Comparison of ENCODE assay signal across 28 cellular contexts in genomic region chr4:78510108-78510507, GRCh38.
"Had no signal": no experiment of that assay in that cellular context is flagged by ENCODE, and none has a peak within 500 bp of the region (broad histone marks: within the 10 kb centered on the region; RNA-seq: fewer than 3 reads in every experiment).

No MANE protein-coding gene starts in this region.

- H3K27me3 Mint-ChIP-seq: stimulated activated naive CD8-positive, alpha-beta T cell treated with anti-CD3 and anti-CD28 coated beads, Interleukin-15, amount 100 ng/mL, for 72 hours; stimulated activated naive CD8-positive, alpha-beta T cell treated with anti-CD3 and anti-CD28 coated beads, Interleukin-15, Interleukin-2, amounts not matched to agents 100 ng/mL and 50 ng/mL, for 24 hours; type B pancreatic cell had no signal

- ATAC-seq: stimulated activated effector memory CD8-positive, alpha-beta T cell treated with anti-CD3 and anti-CD28 coated beads, Interleukin-12 subunit alpha, Interleukin-12 subunit beta, amount 100 ng/mL, for 72 hours; stimulated activated memory B cell treated with anti-CD40 and anti-IgM and Interleukin-4, amounts not matched to agents 10 μg/mL and 1 μg/mL and 100 μg/mL, for 72 hours; stimulated activated naive B cell treated with anti-CD40 and anti-IgM and Interleukin-4, amounts not matched to agents 10 μg/mL and 1 μg/mL and 100 μg/mL, for 72 hours; stimulated activated naive CD8-positive, alpha-beta T cell treated with anti-CD3 and anti-CD28 coated beads, Interleukin-15, amount 100 ng/mL, for 72 hours; stimulated activated naive CD8-positive, alpha-beta T cell treated with anti-CD3 and anti-CD28 coated beads, Interleukin-15, Interleukin-2, amounts not matched to agents 100 U/mL and 50 U/mL, for 24 hours; upper lobe of right lung had no signal

- H3K9me3 ChIP-seq: stomach, suprapubic skin, testis, thoracic aorta, thyroid gland, tibial artery, tibial nerve, transverse colon, upper lobe of left lung, upper lobe of right lung, uterus, vagina had no signal

- H3K27me3 ChIP-seq: stomach, suprapubic skin, testis, thyroid gland, tibial artery, tibial nerve, transverse colon, upper lobe of left lung, upper lobe of right lung, uterus, vagina had no signal

- H3K27ac Mint-ChIP-seq: stimulated activated effector memory CD8-positive, alpha-beta T cell treated with anti-CD3 and anti-CD28 coated beads, Interleukin-12 subunit alpha, Interleukin-12 subunit beta, amount 100 ng/mL, for 72 hours; stimulated activated memory B cell treated with anti-CD40 and anti-IgM and Interleukin-4, amounts not matched to agents 10 μg/mL and 1 μg/mL and 100 μg/mL, for 72 hours; stimulated activated naive B cell treated with anti-CD40 and anti-IgM and Interleukin-4, amounts not matched to agents 10 μg/mL and 1 μg/mL and 100 μg/mL, for 72 hours; stimulated activated naive CD8-positive, alpha-beta T cell treated with anti-CD3 and anti-CD28 coated beads, Interleukin-15, amount 100 ng/mL, for 72 hours; stimulated activated naive CD8-positive, alpha-beta T cell treated with anti-CD3 and anti-CD28 coated beads, Interleukin-15, Interleukin-2, amounts not matched to agents 100 ng/mL and 50 ng/mL, for 24 hours; type B pancreatic cell had no signal

- H3K4me1 Mint-ChIP-seq: stimulated activated effector memory CD8-positive, alpha-beta T cell treated with anti-CD3 and anti-CD28 coated beads, Interleukin-12 subunit alpha, Interleukin-12 subunit beta, amount 100 ng/mL, for 72 hours; stimulated activated memory B cell treated with anti-CD40 and anti-IgM and Interleukin-4, amounts not matched to agents 10 μg/mL and 1 μg/mL and 100 μg/mL, for 72 hours; stimulated activated naive B cell treated with anti-CD40 and anti-IgM and Interleukin-4, amounts not matched to agents 10 μg/mL and 1 μg/mL and 100 μg/mL, for 72 hours; stimulated activated naive CD8-positive, alpha-beta T cell treated with anti-CD3 and anti-CD28 coated beads, Interleukin-15, amount 100 ng/mL, for 72 hours had no signal

- H3K36me3 ChIP-seq: stomach, suprapubic skin, thoracic aorta, thyroid gland, tibial artery, tibial nerve, transverse colon, upper lobe of left lung, upper lobe of right lung, uterus had no signal

- H3K4me3 ChIP-seq: stomach, suprapubic skin, testis, thoracic aorta, thyroid gland, tibial artery, tibial nerve, transverse colon, upper lobe of left lung, upper lobe of right lung, uterus, vagina had no signal

- H3K4me1 ChIP-seq: suprapubic skin, testis, tibial artery, tibial nerve, upper lobe of left lung, upper lobe of right lung, uterus, vagina had no signal

- H3K9me3 Mint-ChIP-seq: stimulated activated effector memory CD8-positive, alpha-beta T cell treated with anti-CD3 and anti-CD28 coated beads, Interleukin-12 subunit alpha, Interleukin-12 subunit beta, amount 100 ng/mL, for 72 hours; stimulated activated naive CD8-positive, alpha-beta T cell treated with anti-CD3 and anti-CD28 coated beads, Interleukin-15, amount 100 ng/mL, for 72 hours; stimulated activated naive CD8-positive, alpha-beta T cell treated with anti-CD3 and anti-CD28 coated beads, Interleukin-15, Interleukin-2, amounts not matched to agents 100 ng/mL and 50 ng/mL, for 24 hours had no signal

- H3K27ac ChIP-seq: stomach, suprapubic skin, testis, thoracic aorta, thyroid gland, tibial artery, tibial nerve, transverse colon, upper lobe of left lung, upper lobe of right lung, uterus, vagina had no signal

- H3K36me3 Mint-ChIP-seq: stimulated activated effector memory CD8-positive, alpha-beta T cell treated with anti-CD3 and anti-CD28 coated beads, Interleukin-12 subunit alpha, Interleukin-12 subunit beta, amount 100 ng/mL, for 72 hours; stimulated activated memory B cell treated with anti-CD40 and anti-IgM and Interleukin-4, amounts not matched to agents 10 μg/mL and 1 μg/mL and 100 μg/mL, for 72 hours; stimulated activated naive B cell treated with anti-CD40 and anti-IgM and Interleukin-4, amounts not matched to agents 10 μg/mL and 1 μg/mL and 100 μg/mL, for 72 hours had no signal

- H3K4me3 Mint-ChIP-seq: stimulated activated effector memory CD8-positive, alpha-beta T cell treated with anti-CD3 and anti-CD28 coated beads, Interleukin-12 subunit alpha, Interleukin-12 subunit beta, amount 100 ng/mL, for 72 hours; stimulated activated memory B cell treated with anti-CD40 and anti-IgM and Interleukin-4, amounts not matched to agents 10 μg/mL and 1 μg/mL and 100 μg/mL, for 72 hours; stimulated activated naive B cell treated with anti-CD40 and anti-IgM and Interleukin-4, amounts not matched to agents 10 μg/mL and 1 μg/mL and 100 μg/mL, for 72 hours; stimulated activated naive CD8-positive, alpha-beta T cell treated with anti-CD3 and anti-CD28 coated beads, Interleukin-15, amount 100 ng/mL, for 72 hours; stimulated activated naive CD8-positive, alpha-beta T cell treated with anti-CD3 and anti-CD28 coated beads, Interleukin-15, Interleukin-2, amounts not matched to agents 100 ng/mL and 50 ng/mL, for 24 hours; type B pancreatic cell had no signal

- DNase-seq: stimulated activated CD4-positive, alpha-beta T cell treated with anti-CD3 and anti-CD28 coated beads, Interleukin-2, amount 100 ng/mL, for 48 hours; stimulated activated CD4-positive, alpha-beta T cell treated with anti-CD3 and anti-CD28 coated beads, Interleukin-4, amount 100 ng/mL, for 1 hour; stimulated activated CD4-positive, alpha-beta T cell treated with anti-CD3 and anti-CD28 coated beads, Interleukin-4, amount 100 ng/mL, for 24 hours; stimulated activated CD4-positive, alpha-beta T cell treated with anti-CD3 and anti-CD28 coated beads, Interleukin-4, amount 100 ng/mL, for 4 hours; stimulated activated CD8-positive, alpha-beta memory T cell treated with anti-CD3 and anti-CD28 coated beads, Interleukin-4, amount 100 ng/mL, for 48 hours; stimulated activated naive B cell treated with anti-CD40 and anti-IgM and Interleukin-4, amounts not matched to agents 10 μg/mL and 1 μg/mL and 100 μg/mL, for 72 hours; stimulated activated naive CD4-positive, alpha-beta T cell; stimulated activated naive CD4-positive, alpha-beta T cell treated with Interleukin-2 at 50 U/mL for 16 hours; stimulated activated naive CD8-positive, alpha-beta T cell treated with anti-CD3 and anti-CD28 coated beads, Interleukin-15, amount 100 ng/mL, for 72 hours; stimulated activated naive CD8-positive, alpha-beta T cell treated with anti-CD3 and anti-CD28 coated beads, Interleukin-15, Interleukin-2, amounts not matched to agents 100 U/mL and 50 U/mL, for 24 hours; stomach; substantia nigra; testis; thyroid gland; tibial artery; transverse colon; trophoblast cell; upper lobe of left lung; upper lobe of right lung; uterus had no signal
